9 cellular contexts compared by ENCODE assay signal in the genomic region with DNA sequence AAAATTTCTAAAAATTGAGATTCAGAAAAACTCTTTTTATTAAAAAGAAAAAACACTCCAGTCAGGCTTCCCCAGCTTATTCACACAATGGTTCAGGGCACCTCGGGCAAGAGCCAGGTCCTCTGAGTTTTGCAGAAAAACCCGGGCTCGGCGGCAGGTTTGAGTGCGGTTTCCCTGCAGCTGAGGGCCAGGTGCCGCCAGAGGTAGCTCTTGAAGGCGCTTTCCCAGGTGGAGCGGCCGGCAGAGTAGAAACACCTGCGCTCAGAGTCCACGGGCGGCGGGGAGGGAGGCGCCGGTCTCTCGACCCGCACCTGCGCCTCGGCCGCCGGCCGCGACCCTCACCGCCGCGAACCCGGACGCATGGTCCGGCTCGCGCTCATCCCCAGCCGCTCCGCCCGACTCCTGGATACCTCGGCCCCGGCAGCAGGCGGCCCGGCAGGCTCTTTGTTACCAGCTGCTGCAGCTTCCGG. TPM values are rescaled to one million over a fixed set of nuclear protein-coding genes. Genes with fewer than 3 reads are reported as not detected.
DNase-seq lines count a peak whose midpoint lies in the region; ATAC-seq, FAIRE-seq and TF ChIP-seq lines count a peak whose summit lies in the region.
"Had no signal": no experiment of that assay in that cellular context is flagged by ENCODE, and none has a peak within 500 bp of the region (broad histone marks: within the 10 kb centered on the region; RNA-seq: fewer than 3 reads in every experiment).

No MANE protein-coding gene starts in this region.

- peak; percentile 1 for DNase-seq in activated gamma-delta T cell treated with anti-CD3 and anti-CD28 coated beads, Interleukin-2, amount 50 U/mL, for 16 hours (ENCODE audit: low read depth)
- DNase-seq in activated gamma-delta T cell treated with Interleukin-2 at 50 U/mL for 16 hours (no peak), fibroblast of villous mesenchyme (ENCODE audit: low read depth) (peak; percentile 10), gastrocnemius medialis (no peak), HTR-8/SVneo (ENCODE audit: insufficient read length, low spot score) (no peak)
- no peak for DNase-seq in NK-92 treated with Interleukin-12 subunit alpha and Interleukin-12 subunit beta, amount 100 ng/mL, for 24 hours (lab: John Stamatoyannopoulos, UW)

- H3K9ac ChIP-seq in SU-DHL-6 (ENCODE audit: low read length) = peak overlapping the region; percentile 68

- peak overlapping the region; percentile 96 for H3K4me3 ChIP-seq in SU-DHL-6 (ENCODE audit: insufficient read depth, low read length, poor library complexity, severe bottlenecking)
- peak overlapping the region; percentile 95 for H3K4me3 ChIP-seq in fibroblast of villous mesenchyme (ENCODE audit: low read depth, low read length)
- H3K4me3 ChIP-seq in gastrocnemius medialis = peak overlapping the region; percentile 79 to 94 (median 92)

- peak overlapping the region; percentile 83 for H2AFZ ChIP-seq in SU-DHL-6 (ENCODE audit: low read depth, low read length, severe bottlenecking)

- H3K27ac ChIP-seq in SU-DHL-6 (ENCODE audit: low read depth, low read length) = peak overlapping the region; percentile 86
- H3K27ac ChIP-seq in gastrocnemius medialis = peak overlapping the region; percentile 81 to 90 (median 88)

- TF ChIP-seq POLR2A in gastrocnemius medialis (IDR thresholded peaks at IDR 0.05) = no peak

- in situ Hi-C loops in gastrocnemius medialis (cut with MboI; ENCODE audit: low sequenced_read_pairs in 4 of 4) = loop anchor here in 1 of 4 donors (25.0 kb wide), 1 partner anchor 575 kb away; a partner anchor contains a TSS

- peak overlapping the region; percentile 83 for H3K4me2 ChIP-seq in SU-DHL-6 (ENCODE audit: low read depth, low read length, poor library complexity, severe bottlenecking)

- peaks cover 56% of the 10 kb centered on the region for H3K79me2 ChIP-seq in SU-DHL-6 (ENCODE audit: insufficient read depth, low read length)

- no peaks in the 10 kb centered on the region for H4K20me1 ChIP-seq in SU-DHL-6 (ENCODE audit: low read depth, low read length)

- H3K4me1 ChIP-seq in gastrocnemius medialis = peaks cover 39 to 54% of the 10 kb centered on the region in 2 donors

- H3F3A ChIP-seq in SU-DHL-6 (ENCODE audit: insufficient read depth) = peaks cover 24% of the 10 kb centered on the region; the same call in 1 of the 2 replicates

- H3K27me3 ChIP-seq in SU-DHL-6 (ENCODE audit: low read length) (no peaks in the 10 kb centered on the region), gastrocnemius medialis (no peaks in the 10 kb centered on the region)

- H3K36me3 ChIP-seq in SU-DHL-6 (ENCODE audit: low read length) (peaks cover 12% of the 10 kb centered on the region), gastrocnemius medialis (no peaks in the 10 kb centered on the region)

- H3K9me2 ChIP-seq in SU-DHL-6 (replicated peaks; ENCODE audit: insufficient read depth, low read length) = no peaks in the 10 kb centered on the region

- TF ChIP-seq CTCF in SU-DHL-6 (IDR thresholded peaks at IDR 0.05; ENCODE audit: insufficient read depth, low read length, poor library complexity, severe bottlenecking) (no peak), fibroblast of villous mesenchyme (IDR thresholded peaks at IDR 0.05; ENCODE audit: insufficient read depth, low read depth, low read length) (no peak), gastrocnemius medialis (IDR thresholded peaks at IDR 0.05 in 4 of 5, conservative IDR thresholded peaks at IDR 0.05 in 1 of 5) (no peak)

- no peaks in the 10 kb centered on the region for H3K9me3 ChIP-seq in SU-DHL-6 (ENCODE audit: insufficient read depth, low read length)
- no peaks in the 10 kb centered on the region for H3K9me3 ChIP-seq in gastrocnemius medialis

- intact Hi-C loops in gastrocnemius medialis (cut with DNase I; ENCODE audit: low total_unique reads) = loop anchor here (5.0 to 10.0 kb wide), 2 partner anchors 343 to 690 kb away; a partner anchor contains a TSS

- no peak for FAIRE-seq in HTR-8/SVneo (lab: Jason Lieb, UNC)

- ATAC-seq in HG03064 (IDR thresholded peaks at IDR 0.05; ENCODE audit: low read depth, unreplicated experiment) (peak; percentile 46), gastrocnemius medialis (peak in 1 of 2 donors; percentile 14)

RNA-seq across cellular contexts. Expression of a gene that starts 0.4 kb away (rescaled TPM):
- 12.5 and 13.5 TPM in 2 replicates for total RNA-seq in fibroblast of villous mesenchyme
- 10 to 100 TPM in 1 of 4 donors, 1 to 10 TPM in 3; 6.9 to 11.5 (median 9.1) TPM for total RNA-seq in gastrocnemius medialis

RNA-seq across cellular contexts. Expression of a gene that starts 0.8 kb away (rescaled TPM):
- 17.7 and 19.9 TPM in 2 replicates for total RNA-seq in fibroblast of villous mesenchyme
- total RNA-seq in gastrocnemius medialis = 10 to 100 TPM in 1 of 4 donors, 1 to 10 TPM in 3; 7.8 to 10.5 (median 8.0) TPM

RNA-seq across cellular contexts. Expression of a gene that starts 46.8 kb away (rescaled TPM):
- total RNA-seq in fibroblast of villous mesenchyme (not detected in 2 replicates), gastrocnemius medialis (not detected)
- total RNA-seq: myocyte had no signal

Comparison
In these comparisons a context has a peak if more than half of its experiments do, and no peak if none do; other contexts are left out.
1. DNase-seq: peak in activated gamma-delta T cell treated with anti-CD3 and anti-CD28 coated beads, Interleukin-2, amount 50 U/mL, for 16 hours (single experiment) and fibroblast of villous mesenchyme (single experiment); none in activated gamma-delta T cell treated with Interleukin-2 at 50 U/mL for 16 hours (single experiment), gastrocnemius medialis (0 of 2), HTR-8/SVneo (single experiment) and NK-92 treated with Interleukin-12 subunit alpha and Interleukin-12 subunit beta, amount 100 ng/mL, for 24 hours (single experiment).
2. Peak in every context shown above with its lines, with median percentiles within 50 percentile points of each other: H3K4me3 ChIP-seq.